In genomic region chr19:28019371-28019770, GRCh38 we compare ENCODE assay signal across 28 cellular contexts.
"Had no signal": no experiment of that assay in that cellular context is flagged by ENCODE, and none has a peak within 500 bp of the region (broad histone marks: within the 10 kb centered on the region; RNA-seq: fewer than 3 reads in every experiment).

No MANE protein-coding gene starts in this region.

- H3K9me3 ChIP-seq: colonic mucosa, gastroesophageal sphincter, heart left ventricle, left lung, right atrium auricular region, testis, tibial artery had no signal

- H3K36me3 Mint-ChIP-seq: naive thymus-derived CD8-positive, alpha-beta T cell; stimulated activated effector memory CD8-positive, alpha-beta T cell treated with anti-CD3 and anti-CD28 coated beads, Interleukin-12 subunit alpha, Interleukin-12 subunit beta, amount 100 ng/mL, for 72 hours; type B pancreatic cell had no signal

- H3K4me3 ChIP-seq: colonic mucosa, gastroesophageal sphincter, heart left ventricle, left lung, right atrium auricular region, smooth muscle cell, testis, tibial artery had no signal

- H3K27ac Mint-ChIP-seq: dendritic cell treated with granulocyte-macrophage colony-stimulating factor and Interleukin-4, amounts not matched to agents 40 ng/mL and 50 ng/mL, for 4 days; endodermal cell; naive thymus-derived CD8-positive, alpha-beta T cell; progenitor cell of endocrine pancreas; stimulated activated effector memory CD8-positive, alpha-beta T cell treated with anti-CD3 and anti-CD28 coated beads, Interleukin-12 subunit alpha, Interleukin-12 subunit beta, amount 100 ng/mL, for 72 hours; type B pancreatic cell had no signal

- ATAC-seq: esophagus mucosa; foreskin keratinocyte; gastroesophageal sphincter; heart left ventricle; left cardiac atrium; left lung; naive thymus-derived CD8-positive, alpha-beta T cell; sciatic nerve; stimulated activated effector memory CD8-positive, alpha-beta T cell treated with anti-CD3 and anti-CD28 coated beads, Interleukin-12 subunit alpha, Interleukin-12 subunit beta, amount 100 ng/mL, for 72 hours; stimulated activated naive CD8-positive, alpha-beta T cell treated with anti-CD3 and anti-CD28 coated beads, Interleukin-15, Interleukin-2, amounts not matched to agents 100 U/mL and 50 U/mL, for 24 hours had no signal

- H3K9ac ChIP-seq: parathyroid adenoma had no signal

- H3K4me3 Mint-ChIP-seq: dendritic cell treated with granulocyte-macrophage colony-stimulating factor and Interleukin-4, amounts not matched to agents 40 ng/mL and 50 ng/mL, for 4 days; endodermal cell; naive thymus-derived CD8-positive, alpha-beta T cell; stimulated activated effector memory CD8-positive, alpha-beta T cell treated with anti-CD3 and anti-CD28 coated beads, Interleukin-12 subunit alpha, Interleukin-12 subunit beta, amount 100 ng/mL, for 72 hours; type B pancreatic cell had no signal

- H3K36me3 ChIP-seq: colonic mucosa, gastroesophageal sphincter, heart left ventricle, left lung, right atrium auricular region, tibial artery had no signal

- H3K4me1 ChIP-seq: colonic mucosa, foreskin keratinocyte, gastroesophageal sphincter, heart left ventricle, left lung, parathyroid adenoma, right atrium auricular region, testis, tibial artery had no signal

- H3K27me3 ChIP-seq: colonic mucosa, foreskin keratinocyte, heart left ventricle, right atrium auricular region, testis, tibial artery had no signal

- H3K27ac ChIP-seq: colonic mucosa, epithelial cell of prostate, foreskin keratinocyte, gastroesophageal sphincter, heart left ventricle, left lung, parathyroid adenoma, right atrium auricular region, testis, tibial artery had no signal

- H3K27me3 Mint-ChIP-seq: dendritic cell treated with granulocyte-macrophage colony-stimulating factor and Interleukin-4, amounts not matched to agents 40 ng/mL and 50 ng/mL, for 4 days had no signal

- H3K4me1 Mint-ChIP-seq: stimulated activated effector memory CD8-positive, alpha-beta T cell treated with anti-CD3 and anti-CD28 coated beads, Interleukin-12 subunit alpha, Interleukin-12 subunit beta, amount 100 ng/mL, for 72 hours had no signal

- H3K9me3 Mint-ChIP-seq: endodermal cell; stimulated activated effector memory CD8-positive, alpha-beta T cell treated with anti-CD3 and anti-CD28 coated beads, Interleukin-12 subunit alpha, Interleukin-12 subunit beta, amount 100 ng/mL, for 72 hours; type B pancreatic cell had no signal

- H2AFZ ChIP-seq: parathyroid adenoma had no signal

- DNase-seq: colonic mucosa; effector CD8-positive, alpha-beta T cell; endodermal cell; foreskin keratinocyte; heart left ventricle; hippocampal formation; left cardiac atrium; left lung; naive thymus-derived CD8-positive, alpha-beta T cell; occipital lobe; stimulated activated CD4-positive, alpha-beta T cell treated with anti-CD3 and anti-CD28 coated beads, Interleukin-12 subunit alpha, Interleukin-12 subunit beta, amount 100 ng/mL, for 4 hours; stimulated activated CD4-positive, alpha-beta T cell treated with anti-CD3 and anti-CD28 coated beads, Interleukin-1b, Interleukin-23, amount 100 ng/mL, for 48 hours; stimulated activated CD4-positive, alpha-beta T cell treated with anti-CD3 and anti-CD28 coated beads, Interleukin-4, amount 100 ng/mL, for 24 hours; stimulated activated naive CD8-positive, alpha-beta T cell treated with anti-CD3 and anti-CD28 coated beads, Interleukin-15, Interleukin-2, amounts not matched to agents 100 U/mL and 50 U/mL, for 24 hours; substantia nigra; testis; tibial artery had no signal

- H3K4me2 ChIP-seq: smooth muscle cell had no signal
